ENCODE assay signal across 1 cellular context in the genomic region with DNA sequence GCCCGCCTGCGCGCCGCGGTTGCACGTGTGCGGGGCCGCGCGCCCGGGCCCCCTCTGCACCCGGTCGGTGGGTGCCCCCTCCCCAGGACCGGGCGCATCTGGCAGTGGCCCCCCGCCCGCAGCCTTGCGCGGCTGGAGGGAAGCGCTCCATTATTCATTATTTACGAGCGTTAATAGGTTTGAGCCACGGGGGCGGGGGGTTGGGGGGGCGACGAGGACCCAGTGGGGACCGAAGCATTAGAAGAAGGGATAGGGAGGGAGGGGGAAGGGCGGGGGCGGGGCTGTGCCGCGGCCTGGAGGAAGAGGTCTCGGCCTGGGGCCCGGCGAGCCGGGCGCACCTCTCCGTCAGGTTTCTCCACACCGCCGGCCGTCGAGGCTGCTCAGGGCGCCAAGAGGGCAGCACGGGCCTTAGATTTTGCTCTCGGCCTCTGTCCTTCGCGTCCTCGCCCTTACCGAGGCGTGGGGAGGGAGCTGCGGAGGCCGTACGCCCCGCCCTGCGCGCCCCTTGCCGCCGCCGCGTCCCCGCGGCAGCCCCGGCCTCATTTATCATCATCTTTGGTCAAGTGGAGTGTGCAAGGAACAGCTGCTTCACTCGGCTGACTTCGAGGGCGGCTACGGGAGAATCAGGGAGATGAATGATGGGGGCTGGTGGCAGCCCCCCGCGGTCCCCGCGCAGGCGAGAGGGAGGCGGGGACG.
A peak's percentile ranks its signal among the peaks of the same experiment; 100 is the strongest.
TF ChIP-seq lines count a peak whose summit lies in the region.

No MANE protein-coding gene starts in this region.

TF ChIP-seq in HepG2, 621 proteins besides CTCF, POLR2A, EP300 and RAD21 (continued from another document and continues in another):
- TF ChIP-seq, protein P1, sequence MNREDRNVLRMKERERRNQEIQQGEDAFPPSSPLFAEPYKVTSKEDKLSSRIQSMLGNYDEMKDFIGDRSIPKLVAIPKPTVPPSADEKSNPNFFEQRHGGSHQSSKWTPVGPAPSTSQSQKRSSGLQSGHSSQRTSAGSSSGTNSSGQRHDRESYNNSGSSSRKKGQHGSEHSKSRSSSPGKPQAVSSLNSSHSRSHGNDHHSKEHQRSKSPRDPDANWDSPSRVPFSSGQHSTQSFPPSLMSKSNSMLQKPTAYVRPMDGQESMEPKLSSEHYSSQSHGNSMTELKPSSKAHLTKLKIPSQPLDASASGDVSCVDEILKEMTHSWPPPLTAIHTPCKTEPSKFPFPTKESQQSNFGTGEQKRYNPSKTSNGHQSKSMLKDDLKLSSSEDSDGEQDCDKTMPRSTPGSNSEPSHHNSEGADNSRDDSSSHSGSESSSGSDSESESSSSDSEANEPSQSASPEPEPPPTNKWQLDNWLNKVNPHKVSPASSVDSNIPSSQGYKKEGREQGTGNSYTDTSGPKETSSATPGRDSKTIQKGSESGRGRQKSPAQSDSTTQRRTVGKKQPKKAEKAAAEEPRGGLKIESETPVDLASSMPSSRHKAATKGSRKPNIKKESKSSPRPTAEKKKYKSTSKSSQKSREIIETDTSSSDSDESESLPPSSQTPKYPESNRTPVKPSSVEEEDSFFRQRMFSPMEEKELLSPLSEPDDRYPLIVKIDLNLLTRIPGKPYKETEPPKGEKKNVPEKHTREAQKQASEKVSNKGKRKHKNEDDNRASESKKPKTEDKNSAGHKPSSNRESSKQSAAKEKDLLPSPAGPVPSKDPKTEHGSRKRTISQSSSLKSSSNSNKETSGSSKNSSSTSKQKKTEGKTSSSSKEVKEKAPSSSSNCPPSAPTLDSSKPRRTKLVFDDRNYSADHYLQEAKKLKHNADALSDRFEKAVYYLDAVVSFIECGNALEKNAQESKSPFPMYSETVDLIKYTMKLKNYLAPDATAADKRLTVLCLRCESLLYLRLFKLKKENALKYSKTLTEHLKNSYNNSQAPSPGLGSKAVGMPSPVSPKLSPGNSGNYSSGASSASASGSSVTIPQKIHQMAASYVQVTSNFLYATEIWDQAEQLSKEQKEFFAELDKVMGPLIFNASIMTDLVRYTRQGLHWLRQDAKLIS (CRISPR knock-in tag; IDR thresholded peaks at IDR 0.05) = no peak
- TF ChIP-seq ZNF629 (CRISPR knock-in tag; conservative IDR thresholded peaks at IDR 0.05) (no peak), HMG20A (CRISPR knock-in tag; IDR thresholded peaks at IDR 0.05; ENCODE audit: borderline replicate concordance) (no peak), PHF8 (CRISPR knock-in tag; IDR thresholded peaks at IDR 0.05) (no peak), GFI1 (CRISPR knock-in tag; IDR thresholded peaks at IDR 0.05; ENCODE audit: borderline replicate concordance) (0 out of 2 replicates have a peak, but pooled peaks have one; percentile 15), ZNF841 (CRISPR knock-in tag; IDR thresholded peaks at IDR 0.05; ENCODE audit: borderline replicate concordance) (no peak), SRSF1 (optimal IDR thresholded peaks at IDR 0.05; ENCODE audit: low read depth, low read length) (peak; percentile 68), HNRNPK (IDR thresholded peaks at IDR 0.05; ENCODE audit: low read depth, low read length, poor library complexity, severe bottlenecking) (peak; percentile 91), ZBTB7B (CRISPR knock-in tag; IDR thresholded peaks at IDR 0.05) (peak; percentile 50; the same call in 1 of the 2 replicates), CENPT (CRISPR knock-in tag; IDR thresholded peaks at IDR 0.05; ENCODE audit: low read depth) (no peak), NFKBIZ (CRISPR knock-in tag; IDR thresholded peaks at IDR 0.05) (no peak), NR3C1 (CRISPR knock-in tag; IDR thresholded peaks at IDR 0.05) (no peak), FOXC1 (CRISPR knock-in tag; IDR thresholded peaks at IDR 0.05; ENCODE audit: borderline replicate concordance) (0 out of 2 replicates have a peak, but pooled peaks have one; percentile 10), ZNF292 (CRISPR knock-in tag; IDR thresholded peaks at IDR 0.05; ENCODE audit: borderline replicate concordance, low read depth) (no peak), TARDBP (CRISPR knock-in tag; IDR thresholded peaks at IDR 0.05) (no peak), NFE2L1 (CRISPR knock-in tag; IDR thresholded peaks at IDR 0.05; ENCODE audit: borderline replicate concordance) (no peak), ZNF777 (CRISPR knock-in tag; IDR thresholded peaks at IDR 0.05) (peak; percentile 93), BRD4 (CRISPR knock-in tag; IDR thresholded peaks at IDR 0.05) (no peak), NAIF1 (CRISPR knock-in tag; IDR thresholded peaks at IDR 0.05; ENCODE audit: borderline replicate concordance) (no peak), ZNF83 (CRISPR knock-in tag; IDR thresholded peaks at IDR 0.05; ENCODE audit: borderline replicate concordance) (no peak), ZNF563 (CRISPR knock-in tag; IDR thresholded peaks at IDR 0.05) (0 out of 2 replicates have a peak, but pooled peaks have one; percentile 23), ZNF713 (CRISPR knock-in tag; IDR thresholded peaks at IDR 0.05) (no peak), ZNF550 (CRISPR knock-in tag; IDR thresholded peaks at IDR 0.05; ENCODE audit: borderline replicate concordance) (no peak), KDM2A (CRISPR knock-in tag; IDR thresholded peaks at IDR 0.05; ENCODE audit: borderline replicate concordance, low read depth) (0 out of 2 replicates have a peak, but pooled peaks have one; percentile 10), ZNF564 (CRISPR knock-in tag; IDR thresholded peaks at IDR 0.05) (no peak), HMGA1 (CRISPR knock-in tag; conservative IDR thresholded peaks at IDR 0.05) (no peak), POLR2G (IDR thresholded peaks at IDR 0.05; ENCODE audit: low read depth, low read length) (no peak), ZNF816 (CRISPR knock-in tag; IDR thresholded peaks at IDR 0.05; ENCODE audit: borderline replicate concordance) (no peak), ZNF263 (CRISPR knock-in tag; IDR thresholded peaks at IDR 0.05) (no peak), ATRX (CRISPR knock-in tag; IDR thresholded peaks at IDR 0.05; ENCODE audit: borderline replicate concordance) (no peak)
- TF ChIP-seq, protein P2, sequence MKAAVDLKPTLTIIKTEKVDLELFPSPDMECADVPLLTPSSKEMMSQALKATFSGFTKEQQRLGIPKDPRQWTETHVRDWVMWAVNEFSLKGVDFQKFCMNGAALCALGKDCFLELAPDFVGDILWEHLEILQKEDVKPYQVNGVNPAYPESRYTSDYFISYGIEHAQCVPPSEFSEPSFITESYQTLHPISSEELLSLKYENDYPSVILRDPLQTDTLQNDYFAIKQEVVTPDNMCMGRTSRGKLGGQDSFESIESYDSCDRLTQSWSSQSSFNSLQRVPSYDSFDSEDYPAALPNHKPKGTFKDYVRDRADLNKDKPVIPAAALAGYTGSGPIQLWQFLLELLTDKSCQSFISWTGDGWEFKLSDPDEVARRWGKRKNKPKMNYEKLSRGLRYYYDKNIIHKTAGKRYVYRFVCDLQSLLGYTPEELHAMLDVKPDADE (CRISPR knock-in tag; IDR thresholded peaks at IDR 0.05) = no peak
- TF ChIP-seq, protein P3, sequence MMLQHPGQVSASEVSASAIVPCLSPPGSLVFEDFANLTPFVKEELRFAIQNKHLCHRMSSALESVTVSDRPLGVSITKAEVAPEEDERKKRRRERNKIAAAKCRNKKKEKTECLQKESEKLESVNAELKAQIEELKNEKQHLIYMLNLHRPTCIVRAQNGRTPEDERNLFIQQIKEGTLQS (CRISPR knock-in tag; IDR thresholded peaks at IDR 0.05) = no peak
- TF ChIP-seq, protein P4, sequence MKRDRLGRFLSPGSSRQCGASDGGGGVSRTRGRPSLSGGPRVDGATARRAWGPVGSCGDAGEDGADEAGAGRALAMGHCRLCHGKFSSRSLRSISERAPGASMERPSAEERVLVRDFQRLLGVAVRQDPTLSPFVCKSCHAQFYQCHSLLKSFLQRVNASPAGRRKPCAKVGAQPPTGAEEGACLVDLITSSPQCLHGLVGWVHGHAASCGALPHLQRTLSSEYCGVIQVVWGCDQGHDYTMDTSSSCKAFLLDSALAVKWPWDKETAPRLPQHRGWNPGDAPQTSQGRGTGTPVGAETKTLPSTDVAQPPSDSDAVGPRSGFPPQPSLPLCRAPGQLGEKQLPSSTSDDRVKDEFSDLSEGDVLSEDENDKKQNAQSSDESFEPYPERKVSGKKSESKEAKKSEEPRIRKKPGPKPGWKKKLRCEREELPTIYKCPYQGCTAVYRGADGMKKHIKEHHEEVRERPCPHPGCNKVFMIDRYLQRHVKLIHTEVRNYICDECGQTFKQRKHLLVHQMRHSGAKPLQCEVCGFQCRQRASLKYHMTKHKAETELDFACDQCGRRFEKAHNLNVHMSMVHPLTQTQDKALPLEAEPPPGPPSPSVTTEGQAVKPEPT (CRISPR knock-in tag; IDR thresholded peaks at IDR 0.05; ENCODE audit: low read depth) = no peak
- TF ChIP-seq, protein P5, sequence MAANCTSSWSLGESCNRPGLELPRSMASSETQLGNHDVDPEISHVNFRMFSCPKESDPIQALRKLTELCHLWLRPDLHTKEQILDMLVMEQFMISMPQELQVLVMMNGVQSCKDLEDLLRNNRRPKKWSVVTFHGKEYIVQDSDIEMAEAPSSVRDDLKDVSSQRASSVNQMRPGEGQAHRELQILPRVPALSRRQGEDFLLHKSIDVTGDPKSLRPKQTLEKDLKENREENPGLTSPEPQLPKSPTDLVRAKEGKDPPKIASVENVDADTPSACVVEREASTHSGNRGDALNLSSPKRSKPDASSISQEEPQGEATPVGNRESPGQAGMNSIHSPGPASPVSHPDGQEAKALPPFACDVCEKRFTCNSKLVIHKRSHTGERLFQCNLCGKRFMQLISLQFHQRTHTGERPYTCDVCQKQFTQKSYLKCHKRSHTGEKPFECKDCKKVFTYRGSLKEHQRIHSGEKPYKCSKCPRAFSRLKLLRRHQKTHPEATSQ (CRISPR knock-in tag; IDR thresholded peaks at IDR 0.05; ENCODE audit: borderline replicate concordance) = no peak
- TF ChIP-seq, protein P6, sequence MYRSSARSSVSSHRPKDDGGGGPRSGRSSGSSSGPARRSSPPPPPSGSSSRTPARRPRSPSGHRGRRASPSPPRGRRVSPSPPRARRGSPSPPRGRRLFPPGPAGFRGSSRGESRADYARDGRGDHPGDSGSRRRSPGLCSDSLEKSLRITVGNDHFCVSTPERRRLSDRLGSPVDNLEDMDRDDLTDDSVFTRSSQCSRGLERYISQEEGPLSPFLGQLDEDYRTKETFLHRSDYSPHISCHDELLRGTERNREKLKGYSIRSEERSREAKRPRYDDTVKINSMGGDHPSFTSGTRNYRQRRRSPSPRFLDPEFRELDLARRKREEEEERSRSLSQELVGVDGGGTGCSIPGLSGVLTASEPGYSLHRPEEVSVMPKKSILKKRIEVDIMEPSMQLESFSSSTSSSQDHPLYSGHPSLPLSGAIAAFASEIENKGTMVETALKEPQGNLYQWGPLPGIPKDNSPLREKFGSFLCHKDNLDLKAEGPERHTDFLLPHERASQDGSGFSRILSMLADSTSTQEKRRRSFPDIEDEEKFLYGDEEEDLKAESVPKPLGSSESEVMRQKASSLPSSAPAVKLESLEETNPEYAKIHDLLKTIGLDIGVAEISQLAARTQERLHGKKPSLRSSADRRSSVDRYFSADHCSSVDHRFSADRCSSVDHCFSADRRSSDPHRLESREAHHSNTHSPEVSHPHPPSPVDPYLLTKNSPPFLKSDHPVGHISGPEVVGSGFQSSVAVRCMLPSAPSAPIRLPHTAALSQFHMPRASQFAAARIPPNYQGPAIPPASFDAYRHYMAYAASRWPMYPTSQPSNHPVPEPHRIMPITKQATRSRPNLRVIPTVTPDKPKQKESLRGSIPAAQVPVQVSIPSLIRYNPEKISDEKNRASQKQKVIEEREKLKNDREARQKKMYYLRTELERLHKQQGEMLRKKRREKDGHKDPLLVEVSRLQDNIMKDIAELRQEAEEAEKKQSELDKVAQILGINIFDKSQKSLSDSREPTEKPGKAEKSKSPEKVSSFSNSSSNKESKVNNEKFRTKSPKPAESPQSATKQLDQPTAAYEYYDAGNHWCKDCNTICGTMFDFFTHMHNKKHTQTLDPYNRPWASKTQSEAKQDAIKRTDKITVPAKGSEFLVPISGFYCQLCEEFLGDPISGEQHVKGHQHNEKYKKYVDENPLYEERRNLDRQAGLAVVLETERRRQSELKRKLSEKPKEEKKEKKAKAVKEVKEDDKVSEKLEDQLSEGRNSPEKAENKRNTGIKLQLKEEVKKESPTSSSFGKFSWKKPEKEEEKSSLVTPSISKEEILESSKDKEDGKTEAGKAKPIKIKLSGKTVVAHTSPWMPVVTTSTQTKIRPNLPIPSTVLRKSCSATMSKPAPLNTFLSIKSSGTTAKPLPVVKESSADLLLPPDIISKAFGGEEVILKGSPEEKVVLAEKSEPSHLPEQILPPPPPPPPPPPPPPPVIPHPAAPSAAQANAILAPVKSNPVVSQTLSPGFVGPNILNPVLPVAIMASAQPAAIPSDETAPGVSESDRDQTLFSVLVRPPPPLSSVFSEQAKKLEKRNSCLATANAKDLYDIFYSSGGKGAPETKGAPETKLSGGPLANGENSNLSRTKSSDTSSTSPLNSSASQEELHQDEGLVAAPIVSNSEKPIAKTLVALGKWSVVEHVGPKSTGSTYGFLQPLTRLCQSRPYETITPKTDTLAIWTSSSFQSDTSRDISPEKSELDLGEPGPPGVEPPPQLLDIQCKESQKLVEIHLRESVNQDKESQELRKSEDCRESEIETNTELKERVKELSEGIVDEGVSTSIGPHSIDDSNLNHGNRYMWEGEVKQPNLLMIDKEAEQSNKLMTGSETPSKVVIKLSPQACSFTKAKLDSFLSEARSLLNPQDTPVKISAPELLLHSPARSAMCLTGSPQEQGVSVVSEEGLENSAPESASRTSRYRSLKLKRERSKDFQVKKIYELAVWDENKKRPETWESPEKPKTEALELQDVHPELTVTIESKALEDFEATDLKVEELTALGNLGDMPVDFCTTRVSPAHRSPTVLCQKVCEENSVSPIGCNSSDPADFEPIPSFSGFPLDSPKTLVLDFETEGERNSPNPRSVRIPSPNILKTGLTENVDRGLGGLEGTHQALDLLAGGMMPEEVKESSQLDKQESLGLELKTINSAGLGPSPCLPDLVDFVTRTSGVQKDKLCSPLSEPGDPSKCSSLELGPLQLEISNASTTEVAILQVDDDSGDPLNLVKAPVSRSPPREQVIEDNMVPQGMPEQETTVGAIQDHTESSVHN (CRISPR knock-in tag; IDR thresholded peaks at IDR 0.05) = no peak
- TF ChIP-seq, protein P7, sequence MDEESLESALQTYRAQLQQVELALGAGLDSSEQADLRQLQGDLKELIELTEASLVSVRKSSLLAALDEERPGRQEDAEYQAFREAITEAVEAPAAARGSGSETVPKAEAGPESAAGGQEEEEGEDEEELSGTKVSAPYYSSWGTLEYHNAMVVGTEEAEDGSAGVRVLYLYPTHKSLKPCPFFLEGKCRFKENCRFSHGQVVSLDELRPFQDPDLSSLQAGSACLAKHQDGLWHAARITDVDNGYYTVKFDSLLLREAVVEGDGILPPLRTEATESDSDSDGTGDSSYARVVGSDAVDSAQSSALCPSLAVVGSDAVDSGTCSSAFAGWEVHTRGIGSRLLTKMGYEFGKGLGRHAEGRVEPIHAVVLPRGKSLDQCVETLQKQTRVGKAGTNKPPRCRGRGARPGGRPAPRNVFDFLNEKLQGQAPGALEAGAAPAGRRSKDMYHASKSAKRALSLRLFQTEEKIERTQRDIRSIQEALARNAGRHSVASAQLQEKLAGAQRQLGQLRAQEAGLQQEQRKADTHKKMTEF (CRISPR knock-in tag; IDR thresholded peaks at IDR 0.05) = peak; percentile 15; the same call in 1 of the 2 replicates
- TF ChIP-seq, protein P8, sequence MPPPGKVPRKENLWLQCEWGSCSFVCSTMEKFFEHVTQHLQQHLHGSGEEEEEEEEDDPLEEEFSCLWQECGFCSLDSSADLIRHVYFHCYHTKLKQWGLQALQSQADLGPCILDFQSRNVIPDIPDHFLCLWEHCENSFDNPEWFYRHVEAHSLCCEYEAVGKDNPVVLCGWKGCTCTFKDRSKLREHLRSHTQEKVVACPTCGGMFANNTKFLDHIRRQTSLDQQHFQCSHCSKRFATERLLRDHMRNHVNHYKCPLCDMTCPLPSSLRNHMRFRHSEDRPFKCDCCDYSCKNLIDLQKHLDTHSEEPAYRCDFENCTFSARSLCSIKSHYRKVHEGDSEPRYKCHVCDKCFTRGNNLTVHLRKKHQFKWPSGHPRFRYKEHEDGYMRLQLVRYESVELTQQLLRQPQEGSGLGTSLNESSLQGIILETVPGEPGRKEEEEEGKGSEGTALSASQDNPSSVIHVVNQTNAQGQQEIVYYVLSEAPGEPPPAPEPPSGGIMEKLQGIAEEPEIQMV (CRISPR knock-in tag; IDR thresholded peaks at IDR 0.05; ENCODE audit: low read depth) = no peak
